ENCODE assay signal across 17 cellular contexts in genomic region chr2:119786312-119786711, GRCh38. TPM values are rescaled to one million over a fixed set of nuclear protein-coding genes. Genes with fewer than 3 reads are reported as not detected.
DNase-seq lines count a peak whose midpoint lies in the region; ATAC-seq and TF ChIP-seq lines count a peak whose summit lies in the region.
"Had no signal": no experiment of that assay in that cellular context is flagged by ENCODE, and none has a peak within 500 bp of the region (broad histone marks: within the 10 kb centered on the region; RNA-seq: fewer than 3 reads in every experiment).

No MANE protein-coding gene starts in this region.

- CTCF ChIA-PET in activated CD4-positive, alpha-beta memory T cell treated with anti-CD3 and anti-CD28 coated beads for 36 hours (lab: Charles Lee) = interaction anchor here (1.0 kb wide), 1 partner anchor 389 kb away, joined by 3 read pairs; no protein-coding TSS in a partner anchor

- peaks cover 17% of the 10 kb centered on the region for H3K36me3 Mint-ChIP-seq in progenitor cell of endocrine pancreas (ENCODE audit: insufficient read depth)
- peaks cover 20% of the 10 kb centered on the region for H3K36me3 Mint-ChIP-seq in activated CD4-positive, alpha-beta memory T cell treated with anti-CD3 and anti-CD28 coated beads for 36 hours

- peaks cover 2% of the 10 kb centered on the region for H3K4me1 Mint-ChIP-seq in progenitor cell of endocrine pancreas (ENCODE audit: low read depth)
- H3K4me1 Mint-ChIP-seq in activated CD4-positive, alpha-beta memory T cell treated with anti-CD3 and anti-CD28 coated beads for 36 hours (ENCODE audit: low read depth) = peaks cover 30% of the 10 kb centered on the region

- peak; percentile 71 for ATAC-seq in Right ventricle myocardium inferior
- ATAC-seq in HG03432 (IDR thresholded peaks at IDR 0.05; ENCODE audit: unreplicated experiment) = no peak

- POLR2A ChIA-PET in activated CD4-positive, alpha-beta memory T cell treated with anti-CD3 and anti-CD28 coated beads for 36 hours (lab: Charles Lee) = no interaction called here

- H3K4me3 Mint-ChIP-seq in progenitor cell of endocrine pancreas (ENCODE audit: low read depth) = no peak overlapping the region
- H3K4me3 Mint-ChIP-seq in activated CD4-positive, alpha-beta memory T cell treated with anti-CD3 and anti-CD28 coated beads for 36 hours = no peak overlapping the region
- H3K4me3 Mint-ChIP-seq: HFFc6 had no signal

- no peak for DNase-seq in Right ventricle myocardium inferior (ENCODE audit: missing footprints)
- no peak for DNase-seq in right atrium auricular region (ENCODE audit: low spot score)
- peak; percentile 11 for DNase-seq in NCI-H69 (lab: John Stamatoyannopoulos, UW)
- peak; percentile 16 for DNase-seq in fibroblast of pulmonary artery (ENCODE audit: low read depth)
- DNase-seq in progenitor cell of endocrine pancreas (ENCODE audit: low spot score, unreplicated experiment) = no peak
- no peak for DNase-seq in activated CD4-positive, alpha-beta memory T cell treated with anti-CD3 and anti-CD28 coated beads for 36 hours
- no peak for DNase-seq in NCI-H128 (lab: John Stamatoyannopoulos, UW; ENCODE audit: unreplicated experiment)
- DNase-seq: CD8-positive, alpha-beta memory T cell; HFFc6; Karpas-422; NCI-H146; NCI-H2081; NCI-H82; PC-3; RPMI8226 had no signal

- H3K9me3 ChIP-seq in right atrium auricular region = peaks cover 0 to 24% of the 10 kb centered on the region in 2 donors

- peak overlapping the region; percentile 45 for H3K27ac Mint-ChIP-seq in progenitor cell of endocrine pancreas
- no peak overlapping the region for H3K27ac Mint-ChIP-seq in activated CD4-positive, alpha-beta memory T cell treated with anti-CD3 and anti-CD28 coated beads for 36 hours
- H3K27ac Mint-ChIP-seq: HFFc6 had no signal

- H3K27me3 Mint-ChIP-seq in progenitor cell of endocrine pancreas = no peaks in the 10 kb centered on the region
- no peaks in the 10 kb centered on the region for H3K27me3 Mint-ChIP-seq in activated CD4-positive, alpha-beta memory T cell treated with anti-CD3 and anti-CD28 coated beads for 36 hours
- H3K27me3 Mint-ChIP-seq: CD8-positive, alpha-beta memory T cell; IgD-negative memory B cell had no signal

- TF ChIP-seq CTCF in right atrium auricular region (IDR thresholded peaks at IDR 0.05) (no peak), fibroblast of pulmonary artery (IDR thresholded peaks at IDR 0.05; ENCODE audit: low read length, missing control alignments) (no peak), progenitor cell of endocrine pancreas (IDR thresholded peaks at IDR 0.05; ENCODE audit: unreplicated experiment) (no peak)

- no peak overlapping the region for H3K4me3 ChIP-seq in right atrium auricular region
- no peak overlapping the region for H3K4me3 ChIP-seq in fibroblast of pulmonary artery (replicated peaks; ENCODE audit: low read depth, low read length)

- intact Hi-C loops in Right ventricle myocardium inferior (cut with DNase I) = no loop called here
- intact Hi-C loops in activated CD4-positive, alpha-beta memory T cell treated with anti-CD3 and anti-CD28 coated beads for 36 hours (cut with micrococcal nuclease) = no loop called here

- H3K4me1 ChIP-seq in right atrium auricular region = no peaks in the 10 kb centered on the region

- no peaks in the 10 kb centered on the region for H3K36me3 ChIP-seq in right atrium auricular region

- no peak overlapping the region for H3K27ac ChIP-seq in right atrium auricular region

- H3K27me3 ChIP-seq in right atrium auricular region = no peaks in the 10 kb centered on the region

- H3K9me3 Mint-ChIP-seq in progenitor cell of endocrine pancreas (ENCODE audit: low read depth) = peaks cover 17% of the 10 kb centered on the region
- peaks cover 21% of the 10 kb centered on the region for H3K9me3 Mint-ChIP-seq in activated CD4-positive, alpha-beta memory T cell treated with anti-CD3 and anti-CD28 coated beads for 36 hours

RNA-seq across cellular contexts. Expression of gene PTPN4, which starts 26.6 kb away (rescaled TPM):
- total RNA-seq in Right ventricle myocardium inferior = 40.4 TPM
- 10 to 100 TPM; 23.7 to 44.1 TPM for total RNA-seq in right atrium auricular region
- 54.2 and 59.1 TPM in 2 replicates for total RNA-seq in progenitor cell of endocrine pancreas
- total RNA-seq in activated CD4-positive, alpha-beta memory T cell treated with anti-CD3 and anti-CD28 coated beads for 36 hours = 10 to 100 TPM; 29.4 to 31.6 TPM

Comparison
In these comparisons a context has a peak if more than half of its experiments do, and no peak if none do; other contexts are left out.
1. DNase-seq: peak in NCI-H69 (single experiment) and fibroblast of pulmonary artery (single experiment); none in Right ventricle myocardium inferior (single experiment), right atrium auricular region (single experiment), progenitor cell of endocrine pancreas (single experiment), activated CD4-positive, alpha-beta memory T cell treated with anti-CD3 and anti-CD28 coated beads for 36 hours (single experiment) and NCI-H128 (single experiment).